In genomic region chr9:6928863-6929262, GRCh38 we compare ENCODE assay signal across 22 cellular contexts.
"Had no signal": no experiment of that assay in that cellular context is flagged by ENCODE, and none has a peak within 500 bp of the region (broad histone marks: within the 10 kb centered on the region; RNA-seq: fewer than 3 reads in every experiment).

No MANE protein-coding gene starts in this region.

- H3K9me3 ChIP-seq: lower lobe of right lung, neutrophil, ovary, prostate gland, thoracic aorta, upper lobe of left lung had no signal

- DNase-seq: activated CD4-positive, alpha-beta T cell treated with anti-CD3 and anti-CD28 coated beads, Interleukin-2, amount 10 ng/mL, durations not matched to agents 7 days and 5 days; activated CD4-positive, CD25-positive, alpha-beta regulatory T cell treated with anti-CD3 and anti-CD28 coated beads, Interleukin-2, amount 50 U/mL, for 72 hours; activated CD8-positive, alpha-beta memory T cell treated with anti-CD3 and anti-CD28 coated beads, Interleukin-2, amount 10 ng/mL, durations not matched to agents 7 days and 5 days; activated CD8-positive, alpha-beta T cell treated with anti-CD3 and anti-CD28 coated beads for 36 hours; activated naive CD4-positive, alpha-beta T cell treated with anti-CD3 and anti-CD28 coated beads for 36 hours; activated T-cell treated with anti-CD3 and anti-CD28 coated beads for 4 hours; aorta; effector CD4-positive, alpha-beta T cell; foreskin keratinocyte; kidney; lower lobe of right lung; naive thymus-derived CD8-positive, alpha-beta T cell; ovary; stimulated activated CD4-positive, alpha-beta T cell treated with anti-CD3 and anti-CD28 coated beads, Interleukin-4, amount 100 ng/mL, for 1 hour; stimulated activated naive CD4-positive, alpha-beta T cell treated with Interleukin-2 at 50 U/mL for 16 hours; T-helper 17 cell; upper lobe of left lung had no signal

- H3K27me3 ChIP-seq: foreskin keratinocyte, neutrophil, ovary, upper lobe of left lung had no signal

- H3K27ac Mint-ChIP-seq: activated CD4-positive, alpha-beta T cell treated with anti-CD3 and anti-CD28 coated beads, Interleukin-2, amount 10 ng/mL, durations not matched to agents 7 days and 5 days; activated CD8-positive, alpha-beta memory T cell treated with anti-CD3 and anti-CD28 coated beads, Interleukin-2, amount 10 ng/mL, durations not matched to agents 7 days and 5 days; activated CD8-positive, alpha-beta T cell treated with anti-CD3 and anti-CD28 coated beads for 36 hours; activated naive CD4-positive, alpha-beta T cell treated with anti-CD3 and anti-CD28 coated beads for 36 hours; brain; dendritic cell treated with granulocyte-macrophage colony-stimulating factor and Interleukin-4, amounts not matched to agents 40 ng/mL and 50 ng/mL, for 4 days; T-helper 17 cell had no signal

- H3K4me1 ChIP-seq: foreskin keratinocyte, prostate gland had no signal

- H3K4me3 ChIP-seq: lower lobe of right lung, ovary, prostate gland, thoracic aorta, upper lobe of left lung had no signal

- H3K27ac ChIP-seq: foreskin keratinocyte, lower lobe of right lung, neutrophil, ovary, prostate gland, thoracic aorta, upper lobe of left lung had no signal

- ATAC-seq: activated CD8-positive, alpha-beta memory T cell treated with anti-CD3 and anti-CD28 coated beads, Interleukin-2, amount 10 ng/mL, durations not matched to agents 7 days and 5 days; activated CD8-positive, alpha-beta T cell treated with anti-CD3 and anti-CD28 coated beads for 36 hours; foreskin keratinocyte; lower lobe of right lung; naive thymus-derived CD8-positive, alpha-beta T cell; T-helper 17 cell had no signal

- H3K9me3 Mint-ChIP-seq: activated naive CD4-positive, alpha-beta T cell treated with anti-CD3 and anti-CD28 coated beads for 36 hours; dendritic cell treated with granulocyte-macrophage colony-stimulating factor and Interleukin-4, amounts not matched to agents 40 ng/mL and 50 ng/mL, for 4 days had no signal

- H3K4me3 Mint-ChIP-seq: activated CD4-positive, alpha-beta T cell treated with anti-CD3 and anti-CD28 coated beads, Interleukin-2, amount 10 ng/mL, durations not matched to agents 7 days and 5 days; activated CD8-positive, alpha-beta memory T cell treated with anti-CD3 and anti-CD28 coated beads, Interleukin-2, amount 10 ng/mL, durations not matched to agents 7 days and 5 days; activated CD8-positive, alpha-beta T cell treated with anti-CD3 and anti-CD28 coated beads for 36 hours; activated naive CD4-positive, alpha-beta T cell treated with anti-CD3 and anti-CD28 coated beads for 36 hours; brain; dendritic cell treated with granulocyte-macrophage colony-stimulating factor and Interleukin-4, amounts not matched to agents 40 ng/mL and 50 ng/mL, for 4 days; naive thymus-derived CD8-positive, alpha-beta T cell; T-helper 17 cell had no signal

- H3K27me3 Mint-ChIP-seq: activated CD4-positive, alpha-beta T cell treated with anti-CD3 and anti-CD28 coated beads, Interleukin-2, amount 10 ng/mL, durations not matched to agents 7 days and 5 days; activated CD8-positive, alpha-beta memory T cell treated with anti-CD3 and anti-CD28 coated beads, Interleukin-2, amount 10 ng/mL, durations not matched to agents 7 days and 5 days; activated CD8-positive, alpha-beta T cell treated with anti-CD3 and anti-CD28 coated beads for 36 hours; brain; dendritic cell treated with granulocyte-macrophage colony-stimulating factor and Interleukin-4, amounts not matched to agents 40 ng/mL and 50 ng/mL, for 4 days; naive thymus-derived CD8-positive, alpha-beta T cell; T-helper 17 cell had no signal

- H3K36me3 ChIP-seq: lower lobe of right lung, neutrophil, ovary, prostate gland, thoracic aorta, upper lobe of left lung had no signal
